16 cellular contexts compared by ENCODE assay signal in the genomic region with DNA sequence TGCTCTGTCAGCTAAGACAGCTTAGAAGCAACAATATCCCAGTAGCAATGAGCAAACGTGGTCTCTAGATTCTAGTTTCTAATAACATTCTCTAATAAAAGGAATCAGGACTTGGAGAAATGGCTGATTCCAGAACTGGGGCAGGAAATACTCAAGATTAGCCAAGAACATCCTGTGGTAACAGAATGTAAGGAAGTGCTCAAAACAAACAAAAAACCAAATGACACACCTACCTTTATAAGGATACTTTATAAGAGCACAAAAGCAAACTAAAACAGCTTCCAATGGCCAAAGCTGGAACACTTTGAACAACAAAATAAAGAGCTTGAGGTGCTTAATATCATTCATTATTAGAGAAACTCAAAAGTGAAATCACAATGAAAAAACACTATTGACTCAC. TPM values are rescaled to one million over a fixed set of nuclear protein-coding genes. Genes with fewer than 3 reads are reported as not detected.
DNase-seq lines count a peak whose midpoint lies in the region; ATAC-seq and TF ChIP-seq lines count a peak whose summit lies in the region.
"Had no signal": no experiment of that assay in that cellular context is flagged by ENCODE, and none has a peak within 500 bp of the region (broad histone marks: within the 10 kb centered on the region; RNA-seq: fewer than 3 reads in every experiment).

No MANE protein-coding gene starts in this region.

- DNase-seq in ELR (ENCODE audit: low read depth) (peak; percentile 9), RWPE2 (ENCODE audit: low spot score) (no peak), choroid plexus epithelial cell (ENCODE audit: low read depth) (peak; percentile 24), glomerular endothelial cell (ENCODE audit: extremely low read depth, low read depth, low spot score) (peak; percentile 34), epidermal melanocyte (ENCODE audit: insufficient read length, low spot score) (no peak)
- DNase-seq: 8988T; AML-193; Caco-2; CD8-positive, alpha-beta memory T cell; DMS53; GOT3; H9 had no signal

- H3K4me1 ChIP-seq in RWPE2 (ENCODE audit: insufficient read depth, poor library complexity, severe bottlenecking): peaks cover 4% of the 10 kb centered on the region
- H3K4me1 ChIP-seq: BLaER1, Caco-2 had no signal

- peaks cover 11% of the 10 kb centered on the region for H3K9me3 ChIP-seq in RWPE2 (ENCODE audit: severe bottlenecking)

- H3K36me3 ChIP-seq in RWPE2 (ENCODE audit: low read depth): no peaks in the 10 kb centered on the region
- H3K36me3 ChIP-seq: BLaER1 had no signal

- no peak overlapping the region for H3K27ac ChIP-seq in RWPE2 (ENCODE audit: poor library complexity, severe bottlenecking)
- H3K27ac ChIP-seq: BLaER1 had no signal

- ATAC-seq in RWPE2 (ENCODE audit: low read depth) (peak; percentile 42; the same call in 1 of the 3 replicates), HG03521 (IDR thresholded peaks at IDR 0.05; ENCODE audit: unreplicated experiment) (no peak), GM21390 (IDR thresholded peaks at IDR 0.05; ENCODE audit: unreplicated experiment) (no peak)
- ATAC-seq: HepG2 had no signal

- TF ChIP-seq CTCF in RWPE2 (IDR thresholded peaks at IDR 0.05; ENCODE audit: poor library complexity, severe bottlenecking): no peak
- TF ChIP-seq CTCF in choroid plexus epithelial cell (conservative IDR thresholded peaks at IDR 0.05; ENCODE audit: low read depth, low read length): no peak

- no peak overlapping the region for H3K4me3 ChIP-seq in RWPE2 (ENCODE audit: severe bottlenecking)
- H3K4me3 ChIP-seq in choroid plexus epithelial cell (ENCODE audit: low read depth, low read length): no peak overlapping the region
- H3K4me3 ChIP-seq: BLaER1 had no signal

- H3K27me3 ChIP-seq in RWPE2 (ENCODE audit: insufficient read depth, poor library complexity, severe bottlenecking): no peaks in the 10 kb centered on the region
- H3K27me3 ChIP-seq: BLaER1 had no signal

RNA-seq across cellular contexts. Expression of a gene that starts 33.1 kb away (rescaled TPM):
- 7.5 and 7.6 TPM in 2 replicates for total RNA-seq in glomerular endothelial cell

Comparison
In these comparisons a context has a peak if more than half of its experiments do, and no peak if none do; other contexts are left out.
1. DNase-seq: peak in ELR (single experiment), choroid plexus epithelial cell (single experiment) and glomerular endothelial cell (single experiment); none in RWPE2 (single experiment) and epidermal melanocyte (single experiment).